16 cellular contexts compared by ENCODE assay signal in genomic region chr12:123743002-123743401, GRCh38. TPM values are rescaled to one million over a fixed set of nuclear protein-coding genes. Genes with fewer than 3 reads are reported as not detected.
DNase-seq lines count a peak whose midpoint lies in the region; ATAC-seq, FAIRE-seq and TF ChIP-seq lines count a peak whose summit lies in the region.
"Had no signal": no experiment of that assay in that cellular context is flagged by ENCODE, and none has a peak within 500 bp of the region (broad histone marks: within the 10 kb centered on the region; RNA-seq: fewer than 3 reads in every experiment).

No MANE protein-coding gene starts in this region.

- no peaks in the 10 kb centered on the region for H3K9me3 Mint-ChIP-seq in MCF 10A (ENCODE audit: unreplicated experiment)

- H3K27ac ChIP-seq in mammary epithelial cell (ENCODE audit: insufficient read depth, low read depth, low read length) (no peak overlapping the region), GM12878 (ENCODE audit: control insufficient read depth, insufficient read depth) (peak overlapping the region; percentile 63), thymus (ENCODE audit: low read depth) (peak overlapping the region; percentile 19)
- H3K27ac ChIP-seq: breast epithelium, GM23248, RWPE1 had no signal

- peaks cover 82% of the 10 kb centered on the region for H3K36me3 Mint-ChIP-seq in MCF 10A (ENCODE audit: insufficient read depth, unreplicated experiment)

- H3K27ac Mint-ChIP-seq in MCF 10A (ENCODE audit: low read depth, unreplicated experiment), result peak overlapping the region; percentile 68

- DNase-seq in MCF 10A (ENCODE audit: unreplicated experiment) (no peak), mammary epithelial cell (no peak), NOMO-1 treated with DMSO at 0.1 percent for 48 hours (lab: John Stamatoyannopoulos, UW; ENCODE audit: unreplicated experiment) (peak; percentile 91), GM12878 (ENCODE audit: low read depth, low spot score) (no peak), NCI-H524 treated with DMSO at 0.1 percent for 48 hours (lab: John Stamatoyannopoulos, UW) (no peak), NCI-H1092 (lab: John Stamatoyannopoulos, UW) (no peak)
- DNase-seq: GM23248; left cardiac atrium; NCI-H1092 treated with DMSO at 0.1 percent for 48 hours; NCI-H446; retina; stimulated activated CD4-positive, alpha-beta T cell treated with anti-CD3 and anti-CD28 coated beads, Interleukin-4, amount 100 ng/mL, for 4 hours had no signal

- BruUV-seq in MCF 10A (replicated peaks; lab: Mats Ljungman, UMichigan), result no TSS peak
- no TSS peak for BruUV-seq in mammary epithelial cell (replicated peaks; lab: Mats Ljungman, UMichigan)
- no TSS peak for BruUV-seq in GM12878 (replicated peaks; lab: Mats Ljungman, UMichigan)

- no peak overlapping the region for H3K4me3 ChIP-seq in mammary epithelial cell (replicated peaks in 1 of 3; ENCODE audit: insufficient read depth in 1 of 3, low read depth in 2 of 3, low read length in 3 of 3)
- no peak overlapping the region for H3K4me3 ChIP-seq in GM12878
- H3K4me3 ChIP-seq in thymus (ENCODE audit: low read length), result no peak overlapping the region
- H3K4me3 ChIP-seq: breast epithelium, GM23248 had no signal

- no peak for TF ChIP-seq POLR2A in GM12878 (IDR thresholded peaks at IDR 0.05; ENCODE audit: low read depth, low read length)

- H4K20me1 ChIP-seq in mammary epithelial cell (ENCODE audit: insufficient read depth, low read length) (no peaks in the 10 kb centered on the region), GM12878 (ENCODE audit: control insufficient read depth, insufficient read depth) (no peaks in the 10 kb centered on the region)

- H3K27me3 ChIP-seq in mammary epithelial cell (ENCODE audit: insufficient read depth, low read length) (no peaks in the 10 kb centered on the region), GM12878 (replicated peaks in 1 of 2; ENCODE audit: control insufficient read depth in 2 of 2, insufficient read depth in 2 of 2, low read length in 1 of 2) (no peaks in the 10 kb centered on the region), thymus (ENCODE audit: control insufficient read depth, insufficient read depth) (no peaks in the 10 kb centered on the region)
- H3K27me3 ChIP-seq: breast epithelium had no signal

- H2AFZ ChIP-seq in mammary epithelial cell (ENCODE audit: low read depth, low read length), result no peak overlapping the region
- no peak overlapping the region; the same call in 1 of the 2 replicates for H2AFZ ChIP-seq in GM12878 (ENCODE audit: control insufficient read depth, low read depth, low read length)
- H2AFZ ChIP-seq: GM23248 had no signal

- POLR2A ChIA-PET in MCF 10A (lab: Yijun Ruan, JAX), result no interaction called here
- POLR2A ChIA-PET in GM12878 (lab: Charles Lee), result no interaction called here

- ATAC-seq in GM12878, result peak; percentile 46
- no peak for ATAC-seq in HG03439 (IDR thresholded peaks at IDR 0.05; ENCODE audit: unreplicated experiment)

- in situ Hi-C loops in mammary epithelial cell (cut with MboI; ENCODE audit: low sequenced_read_pairs in 2 of 2) (no loop called here), GM12878 (cut with MboI) (no loop called here)

- FAIRE-seq in GM12878 (lab: Jason Lieb, UNC), result no peak

- RAD21 ChIA-PET in GM12878 (lab: Charles Lee; ENCODE audit: unreplicated experiment), result no interaction called here

- no peaks in the 10 kb centered on the region for H3K4me1 ChIP-seq in mammary epithelial cell (ENCODE audit: insufficient read depth, low read length)
- peaks cover 17% of the 10 kb centered on the region for H3K4me1 ChIP-seq in GM12878 (ENCODE audit: control insufficient read depth, insufficient read depth, low read length)
- no peaks in the 10 kb centered on the region for H3K4me1 ChIP-seq in thymus (ENCODE audit: control insufficient read depth, insufficient read depth, low read length)
- H3K4me1 ChIP-seq: breast epithelium had no signal

- H3K36me3 ChIP-seq in mammary epithelial cell (ENCODE audit: insufficient read depth, low read length), result peaks cover 3% of the 10 kb centered on the region
- H3K36me3 ChIP-seq in GM12878 (ENCODE audit: control insufficient read depth in 2 of 2, insufficient read depth in 2 of 2, low read length in 1 of 2), result peaks cover 18 to 36% of the 10 kb centered on the region in 2 experiments; a peak in 3 of 4 replicates
- H3K36me3 ChIP-seq in thymus (ENCODE audit: control insufficient read depth, insufficient read depth), result peaks cover 31% of the 10 kb centered on the region

- H3K9ac ChIP-seq in mammary epithelial cell (ENCODE audit: insufficient read depth, low read length), result no peak overlapping the region
- peak overlapping the region; percentile 4; the same call in 1 of the 2 replicates for H3K9ac ChIP-seq in GM12878 (ENCODE audit: control insufficient read depth, insufficient read depth, low read length)
- H3K9ac ChIP-seq: GM23248 had no signal

- no peak for TF ChIP-seq RAD21 in GM12878 (IDR thresholded peaks at IDR 0.05; ENCODE audit: insufficient read depth, low read depth, low read length)

- H3K9me3 ChIP-seq in mammary epithelial cell (replicated peaks; ENCODE audit: insufficient read depth, low read length) (no peaks in the 10 kb centered on the region), GM12878 (replicated peaks; ENCODE audit: control insufficient read depth, insufficient read depth, low read length) (no peaks in the 10 kb centered on the region), thymus (ENCODE audit: control insufficient read depth) (no peaks in the 10 kb centered on the region)
- H3K9me3 ChIP-seq: breast epithelium had no signal

- no peaks in the 10 kb centered on the region for H3K4me1 Mint-ChIP-seq in MCF 10A (ENCODE audit: insufficient read depth, unreplicated experiment)

- dilution Hi-C loops in mammary epithelial cell (cut with HindIII; ENCODE audit: low sequenced_read_pairs), result no loop called here

- H3K27me3 Mint-ChIP-seq in MCF 10A (ENCODE audit: insufficient read depth, unreplicated experiment), result no peaks in the 10 kb centered on the region

- H3K79me2 ChIP-seq in mammary epithelial cell (ENCODE audit: insufficient read depth, low read length), result no peaks in the 10 kb centered on the region
- no peaks in the 10 kb centered on the region for H3K79me2 ChIP-seq in GM12878 (ENCODE audit: control insufficient read depth, insufficient read depth, low read length)

- TF ChIP-seq EP300 in GM12878 (IDR thresholded peaks at IDR 0.05; ENCODE audit: borderline replicate concordance in 1 of 2, control insufficient read depth in 1 of 2, low read depth in 2 of 2, low read length in 2 of 2), result no peak

- CTCF ChIA-PET in MCF 10A (lab: Yijun Ruan, JAX), result no interaction called here
- CTCF ChIA-PET in mammary epithelial cell (lab: Charles Lee; ENCODE audit: low non-redundant PET), result no interaction called here
- CTCF ChIA-PET in GM12878 (lab: Yijun Ruan, JAX), result no interaction called here

- WGBS in mammary epithelial cell (ENCODE audit: low coverage, missing lambda C conversion rate), result 89% methylated on average over 10 of the region's 10 CpGs
- WGBS in GM12878 (ENCODE audit: insufficient coverage, insufficient replicate concordance, low lambda C conversion rate, missing lambda C conversion rate), result 67% methylated on average over 10 of the region's 10 CpGs
- WGBS in thymus, result 12% methylated on average over 10 of the region's 10 CpGs

- H3K4me2 ChIP-seq in mammary epithelial cell (ENCODE audit: insufficient read depth, low read depth, low read length) (no peak overlapping the region), GM12878 (ENCODE audit: control insufficient read depth, insufficient read depth) (no peak overlapping the region)

- no peak overlapping the region for H3K4me3 Mint-ChIP-seq in MCF 10A (ENCODE audit: unreplicated experiment)

- TF ChIP-seq CTCF in MCF 10A (IDR thresholded peaks at IDR 0.05; ENCODE audit: unreplicated experiment) (no peak), mammary epithelial cell (conservative IDR thresholded peaks at IDR 0.05 in 1 of 2, IDR thresholded peaks at IDR 0.05 in 1 of 2; ENCODE audit: extremely low read depth in 1 of 2, insufficient read depth in 1 of 2, low read depth in 1 of 2, low read length in 2 of 2) (no peak), GM12878 (IDR thresholded peaks at IDR 0.05 in 2 of 3, conservative IDR thresholded peaks at IDR 0.05 in 1 of 3; ENCODE audit: control insufficient read depth in 2 of 3, extremely low read depth in 1 of 3, insufficient read depth in 1 of 3, low read depth in 3 of 3, low read length in 3 of 3) (no peak)

- SMC1A ChIA-PET in GM12878 (lab: Charles Lee; ENCODE audit: uncharacterized antibody, unreplicated experiment), result no interaction called here

- intact Hi-C loops in MCF 10A (cut with micrococcal nuclease) (no loop called here), mammary epithelial cell (cut with micrococcal nuclease) (no loop called here), GM12878 (cut with micrococcal nuclease; ENCODE audit: unreplicated experiment) (no loop called here)

RNA-seq across cellular contexts. Expression of gene DNAH10, which starts 19.1 kb away (rescaled TPM):
- total RNA-seq in MCF 10A (2022) (0.21 and 0.22 TPM in 2 replicates), mammary epithelial cell (under 1 TPM; 0.50 to 0.96 TPM), GM12878 (2014; rRNA removed) (0.05 and 0.06 TPM in 2 replicates), GM12878 (2014; rRNA removed; fragmentation: Illumina TruSeq; extraction: Trizol) (0.04 and 0.09 TPM in 2 replicates), GM12878 (2021) (0.18 and 0.53 TPM in 2 replicates)
- polyA plus RNA-seq in mammary epithelial cell (0.16 TPM), GM12878 (2011; rRNA removed) (0.01 and 0.06 TPM in 2 replicates), GM12878 (2014; fragmentation: Illumina TruSeq; extraction: Trizol) (0.03 and 0.06 TPM in 2 replicates), GM12878 (2014; fragmentation: Nextera tagmentation; extraction: Ambion mirVana) (under 1 TPM; 0.04 to 0.05 TPM), GM12878 (2014; rRNA removed) (0.05 and 0.10 TPM in 2 replicates), GM12878 (2016; fragmentation: Nextera tagmentation; extraction: Ambion mirVana) (under 1 TPM; 0.05 to 0.32 TPM), thymus (0.82 TPM)
- polyA minus RNA-seq in mammary epithelial cell, result 0.16 TPM
- 0.44 and 0.86 TPM in 2 replicates for total RNA-seq in GM12878 (2013; cell fraction: nucleolus; rRNA removed)
- not detected for polyA plus RNA-seq in GM12878 (2011; ENCODE audit: low read depth)
- 0.03 TPM in 2 replicates for polyA plus RNA-seq in GM12878 (2011; cell fraction: cytosol; rRNA removed)
- 0.15 and 0.16 TPM in 2 replicates for polyA plus RNA-seq in GM12878 (2011; cell fraction: nucleus; rRNA removed)
- polyA plus RNA-seq in GM12878 (2012), result 0.03 and 0.10 TPM in 2 replicates
- 0.10 TPM in 1 of 2 replicates, not detected in the other for polyA minus RNA-seq in GM12878 (2011; rRNA and poly(A)+ RNA removed)
- polyA minus RNA-seq in GM12878 (2011; cell fraction: cytosol; rRNA and poly(A)+ RNA removed), result not detected in 2 replicates
- polyA minus RNA-seq in GM12878 (2011; cell fraction: nucleus; rRNA and poly(A)+ RNA removed), result 0.12 and 0.19 TPM in 2 replicates

RNA-seq across cellular contexts. Expression of gene ATP6V0A2, which starts 30.8 kb away (rescaled TPM):
- total RNA-seq in MCF 10A (2022) (21.4 and 23.1 TPM in 2 replicates), mammary epithelial cell (10 to 100 TPM; 31.0 to 32.3 TPM), GM12878 (2014; rRNA removed) (51.1 and 53.8 TPM in 2 replicates), GM12878 (2014; rRNA removed; fragmentation: Illumina TruSeq; extraction: Trizol) (28.3 and 28.9 TPM in 2 replicates), GM12878 (2021) (50.3 and 52.3 TPM in 2 replicates)
- polyA plus RNA-seq in mammary epithelial cell (14.7 TPM), GM12878 (2011; rRNA removed) (47.9 and 49.6 TPM in 2 replicates), GM12878 (2014; fragmentation: Illumina TruSeq; extraction: Trizol) (32.3 and 41.0 TPM in 2 replicates), GM12878 (2014; fragmentation: Nextera tagmentation; extraction: Ambion mirVana) (10 to 100 TPM in 1 of 2 experiments, 1 to 10 TPM in 1; 9.2 to 17.7 TPM), GM12878 (2014; rRNA removed) (35.0 and 41.4 TPM in 2 replicates), GM12878 (2016; fragmentation: Nextera tagmentation; extraction: Ambion mirVana) (10 to 100 TPM; 36.7 to 39.9 TPM), thymus (12.8 TPM)
- 101 TPM for polyA minus RNA-seq in mammary epithelial cell
- 151 and 172 TPM in 2 replicates for total RNA-seq in GM12878 (2013; cell fraction: nucleolus; rRNA removed)
- polyA plus RNA-seq in GM12878 (2011; ENCODE audit: low read depth), result 9.5 TPM
- 29.6 and 34.3 TPM in 2 replicates for polyA plus RNA-seq in GM12878 (2011; cell fraction: cytosol; rRNA removed)
- 48.8 and 49.0 TPM in 2 replicates for polyA plus RNA-seq in GM12878 (2011; cell fraction: nucleus; rRNA removed)
- polyA plus RNA-seq in GM12878 (2012), result 16.5 and 19.2 TPM in 2 replicates
- polyA minus RNA-seq in GM12878 (2011; rRNA and poly(A)+ RNA removed), result 69.7 and 75.3 TPM in 2 replicates
- polyA minus RNA-seq in GM12878 (2011; cell fraction: cytosol; rRNA and poly(A)+ RNA removed), result 17.8 and 21.3 TPM in 2 replicates
- 24.5 and 34.2 TPM in 2 replicates for polyA minus RNA-seq in GM12878 (2011; cell fraction: nucleus; rRNA and poly(A)+ RNA removed)
